In genomic region chr15:52488830-52489229, GRCh38 we compare ENCODE assay signal across 19 cellular contexts. TPM values are rescaled to one million over a fixed set of nuclear protein-coding genes. Genes with fewer than 3 reads are reported as not detected.
DNase-seq lines count a peak whose midpoint lies in the region; ATAC-seq and TF ChIP-seq lines count a peak whose summit lies in the region.
"Had no signal": no experiment of that assay in that cellular context is flagged by ENCODE, and none has a peak within 500 bp of the region (broad histone marks: within the 10 kb centered on the region; RNA-seq: fewer than 3 reads in every experiment).

No MANE protein-coding gene starts in this region.

- H3K27me3 Mint-ChIP-seq in nephron (ENCODE audit: low read depth): no peaks in the 10 kb centered on the region
- no peaks in the 10 kb centered on the region for H3K27me3 Mint-ChIP-seq in Calu3 (ENCODE audit: unreplicated experiment)

- no peak overlapping the region for H3K4me3 ChIP-seq in cardiac muscle cell
- no peak overlapping the region for H3K4me3 ChIP-seq in right cardiac atrium (ENCODE audit: low read length)
- H3K4me3 ChIP-seq in GM12865 (ENCODE audit: low read depth, low read length): peak overlapping the region; percentile 10; the same call in 1 of the 2 replicates
- H3K4me3 ChIP-seq: A549, K562, PC-9, SK-N-MC had no signal

- peaks cover 43% of the 10 kb centered on the region for H3K4me1 ChIP-seq in cardiac muscle cell (ENCODE audit: low read depth)
- H3K4me1 ChIP-seq in right cardiac atrium (ENCODE audit: control insufficient read depth, insufficient read depth, low read length): peaks cover 2% of the 10 kb centered on the region

- intact Hi-C loops in right cardiac atrium (cut with DNase I): no loop called here
- intact Hi-C loops in Calu3 (cut with micrococcal nuclease; ENCODE audit: unreplicated experiment): no loop called here

- H3K27me3 ChIP-seq in cardiac muscle cell (no peaks in the 10 kb centered on the region), right cardiac atrium (ENCODE audit: control insufficient read depth, insufficient read depth) (no peaks in the 10 kb centered on the region)

- peak in 1 of 2 donors; percentile 12 for DNase-seq in cardiac muscle cell (ENCODE audit: low read depth in 1 of 2, low spot score in 1 of 2)
- DNase-seq in right cardiac atrium: no peak
- peak; percentile 30 for DNase-seq in GM12865 (ENCODE audit: low read depth)
- DNase-seq in Calu3: no peak
- DNase-seq in dermis blood vessel endothelial cell: no peak
- DNase-seq: DMS 273 treated with DMSO at 0.1 percent for 48 hours, HCEC 1CT, NCI-H1092, NCI-H1694 treated with DMSO at 0.1 percent for 48 hours, NCI-H446, NCI-H748 treated with DMSO at 0.1 percent for 48 hours, PC-9 had no signal

- peaks cover 39% of the 10 kb centered on the region for H3K4me1 Mint-ChIP-seq in nephron
- H3K4me1 Mint-ChIP-seq in Calu3 (ENCODE audit: low read depth, unreplicated experiment): no peaks in the 10 kb centered on the region

- CTCF ChIA-PET in Calu3 (lab: Charles Lee): no interaction called here

- 21% methylated on average over 2 of the region's 2 CpGs for WGBS in right cardiac atrium

- H3K27ac ChIP-seq in cardiac muscle cell: peak overlapping the region; percentile 78
- H3K27ac ChIP-seq in right cardiac atrium (ENCODE audit: low read length): no peak overlapping the region
- H3K27ac ChIP-seq in VCaP: peak overlapping the region; percentile 44
- H3K27ac ChIP-seq: A549, HL-60, PC-9, SK-N-MC had no signal

- BruUV-seq in Calu3 (replicated peaks; lab: Mats Ljungman, UMichigan): no TSS peak

- no peak overlapping the region for H3K4me3 Mint-ChIP-seq in nephron
- H3K4me3 Mint-ChIP-seq in Calu3 (ENCODE audit: low read depth, unreplicated experiment): no peak overlapping the region

- H3K9me3 Mint-ChIP-seq in nephron (no peaks in the 10 kb centered on the region), Calu3 (ENCODE audit: low read depth, unreplicated experiment) (no peaks in the 10 kb centered on the region)

- no peaks in the 10 kb centered on the region for H3K9me3 ChIP-seq in cardiac muscle cell (ENCODE audit: low read depth)
- no peaks in the 10 kb centered on the region for H3K9me3 ChIP-seq in right cardiac atrium (ENCODE audit: control insufficient read depth, low read length)
- H3K9me3 ChIP-seq: A549 had no signal

- TF ChIP-seq CTCF in cardiac muscle cell (IDR thresholded peaks at IDR 0.05; ENCODE audit: low read depth, low read length): no peak
- TF ChIP-seq CTCF in GM12865 (IDR thresholded peaks at IDR 0.05; ENCODE audit: insufficient read depth, low read depth, low read length, missing control alignments): no peak
- TF ChIP-seq CTCF in VCaP (conservative IDR thresholded peaks at IDR 0.05): no peak
- no peak for TF ChIP-seq CTCF in nephron (IDR thresholded peaks at IDR 0.05; ENCODE audit: unreplicated experiment in 3 of 3)
- TF ChIP-seq CTCF in Calu3 (IDR thresholded peaks at IDR 0.05; ENCODE audit: unreplicated experiment): no peak

- ATAC-seq in right cardiac atrium (no peak), GM21723 (IDR thresholded peaks at IDR 0.05; ENCODE audit: unreplicated experiment) (no peak)
- ATAC-seq: A549, K562 had no signal

- H3K36me3 Mint-ChIP-seq in nephron (ENCODE audit: low read depth) (no peaks in the 10 kb centered on the region), Calu3 (ENCODE audit: insufficient read depth, unreplicated experiment) (no peaks in the 10 kb centered on the region)

- no peaks in the 10 kb centered on the region for H3K36me3 ChIP-seq in cardiac muscle cell

- H3K27ac Mint-ChIP-seq in nephron (peak overlapping the region in 2 of 3 experiments; percentile 12 to 21), Calu3 (ENCODE audit: unreplicated experiment) (no peak overlapping the region)

RNA-seq across cellular contexts. Expression of gene MYO5A, which starts 39.9 kb away (rescaled TPM):
- total RNA-seq in cardiac muscle cell (15.2 and 27.7 TPM in 2 replicates), right cardiac atrium (10 to 100 TPM in 3 of 4 donors, 1 to 10 TPM in 1; 9.9 to 17.7 (median 11.3) TPM), Calu3 (2022) (5.1 and 6.1 TPM in 2 replicates), dermis blood vessel endothelial cell (59.9 and 115 TPM in 2 replicates)
- polyA plus RNA-seq in cardiac muscle cell (5.1 and 7.4 TPM in 2 replicates), right cardiac atrium (4.1 TPM)
